In genomic region chr19:7944177-7944761, GRCh38 we compare ENCODE assay signal across 8 cellular contexts. TPM values are rescaled to one million over a fixed set of nuclear protein-coding genes. Genes with fewer than 3 reads are reported as not detected.
DNase-seq lines count a peak whose midpoint lies in the region; ATAC-seq and TF ChIP-seq lines count a peak whose summit lies in the region.

No MANE protein-coding gene starts in this region.

- H3K27me3 Mint-ChIP-seq in naive thymus-derived CD8-positive, alpha-beta T cell = no peaks in the 10 kb centered on the region
- H3K27me3 Mint-ChIP-seq in stimulated activated naive B cell treated with anti-CD40 and anti-IgM and Interleukin-4, amounts not matched to agents 10 μg/mL and 1 μg/mL and 100 μg/mL, for 72 hours = no peaks in the 10 kb centered on the region

- peaks cover 16 to 41% (median 28%) of the 10 kb centered on the region in 4 donors for H3K4me1 Mint-ChIP-seq in naive thymus-derived CD8-positive, alpha-beta T cell
- H3K4me1 Mint-ChIP-seq in stimulated activated naive B cell treated with anti-CD40 and anti-IgM and Interleukin-4, amounts not matched to agents 10 μg/mL and 1 μg/mL and 100 μg/mL, for 72 hours = peaks cover 14 to 45% of the 10 kb centered on the region in 2 donors

- H3K9me3 Mint-ChIP-seq in naive thymus-derived CD8-positive, alpha-beta T cell = no peaks in the 10 kb centered on the region
- H3K9me3 Mint-ChIP-seq in stimulated activated naive B cell treated with anti-CD40 and anti-IgM and Interleukin-4, amounts not matched to agents 10 μg/mL and 1 μg/mL and 100 μg/mL, for 72 hours = no peaks in the 10 kb centered on the region

- peaks cover 0 to 20% (median 7%) of the 10 kb centered on the region in 3 donors for H3K36me3 Mint-ChIP-seq in naive thymus-derived CD8-positive, alpha-beta T cell
- peaks cover 8 to 15% of the 10 kb centered on the region in 2 donors for H3K36me3 Mint-ChIP-seq in stimulated activated naive B cell treated with anti-CD40 and anti-IgM and Interleukin-4, amounts not matched to agents 10 μg/mL and 1 μg/mL and 100 μg/mL, for 72 hours

- peak overlapping the region; percentile 90 to 98 (median 96) for H3K27ac Mint-ChIP-seq in naive thymus-derived CD8-positive, alpha-beta T cell
- peak overlapping the region; percentile 99 for H3K27ac Mint-ChIP-seq in stimulated activated naive B cell treated with anti-CD40 and anti-IgM and Interleukin-4, amounts not matched to agents 10 μg/mL and 1 μg/mL and 100 μg/mL, for 72 hours

- peak; percentile 27 for ATAC-seq in GM21526 (IDR thresholded peaks at IDR 0.05; ENCODE audit: low FRiP score, unreplicated experiment)
- peak; percentile 46 to 52 for ATAC-seq in naive thymus-derived CD8-positive, alpha-beta T cell
- ATAC-seq in stimulated activated naive B cell treated with anti-CD40 and anti-IgM and Interleukin-4, amounts not matched to agents 10 μg/mL and 1 μg/mL and 100 μg/mL, for 72 hours (replicated peaks) = peak; percentile 57 to 63

- POLR2A ChIA-PET in naive thymus-derived CD8-positive, alpha-beta T cell (lab: Charles Lee) = interaction anchor here (0.6 to 4.8 kb wide), 17 partner anchors 14 to 533 kb away, joined by 3 to 66 read pairs (median 4); partner anchors contain the start of genes CTXN1, ELAVL1, MAP2K7 and PET100

- DNase-seq in COLO829 (ENCODE audit: low spot score) (peak; percentile 88), KG1 (lab: John Stamatoyannopoulos, UW) (peak; percentile 78), fibroblast of gingiva (ENCODE audit: low read depth) (peak; percentile 92)
- peak; percentile 92 to 95 for DNase-seq in activated T-cell treated with anti-CD3 and anti-CD28 coated beads, Interleukin-2, amount 50 U/mL, for 48 hours
- peak; percentile 74 to 92 (median 82) for DNase-seq in naive thymus-derived CD8-positive, alpha-beta T cell
- DNase-seq in stimulated activated naive B cell treated with anti-CD40 and anti-IgM and Interleukin-4, amounts not matched to agents 10 μg/mL and 1 μg/mL and 100 μg/mL, for 72 hours = peak; percentile 82

- peak overlapping the region; percentile 88 to 98 (median 95) for H3K4me3 Mint-ChIP-seq in naive thymus-derived CD8-positive, alpha-beta T cell
- peak overlapping the region; percentile 91 to 92 for H3K4me3 Mint-ChIP-seq in stimulated activated naive B cell treated with anti-CD40 and anti-IgM and Interleukin-4, amounts not matched to agents 10 μg/mL and 1 μg/mL and 100 μg/mL, for 72 hours

TF ChIP-seq in PFSK-1, 5 proteins besides CTCF, POLR2A, EP300 and RAD21:
- no peak for TF ChIP-seq TAF1 (IDR thresholded peaks at IDR 0.05; ENCODE audit: borderline replicate concordance, insufficient read depth, low read length)
- TF ChIP-seq SIN3A (IDR thresholded peaks at IDR 0.05; ENCODE audit: borderline replicate concordance, insufficient read depth, low read length) = peak; percentile 86; the same call in 1 of the 2 replicates
- TF ChIP-seq POLR2AphosphoS5 (IDR thresholded peaks at IDR 0.05; ENCODE audit: low read depth, low read length) = peak; percentile 14; the same call in 1 of the 2 replicates
- TF ChIP-seq REST (IDR thresholded peaks at IDR 0.05; ENCODE audit: insufficient read depth in 1 of 2, low read depth in 2 of 2, low read length in 2 of 2) = peak in 1 of 2 experiments; percentile 81; a peak in 1 of 4 replicates

RNA-seq across cellular contexts. Expression of gene TIMM44, which starts 0.8 kb away (rescaled TPM):
- 633 TPM for polyA plus RNA-seq in PFSK-1 (2012; ENCODE audit: insufficient read length, low read depth)
- total RNA-seq in naive thymus-derived CD8-positive, alpha-beta T cell = 10 to 100 TPM; 83.1 to 86.9 TPM
- 10 to 100 TPM in 2 of 3 donors, 1 to 10 TPM in 1; 9.9 to 19.7 (median 15.3) TPM for polyA plus RNA-seq in naive thymus-derived CD8-positive, alpha-beta T cell

RNA-seq across cellular contexts. Expression of gene CTXN1, which starts 18.3 kb away (rescaled TPM):
- polyA plus RNA-seq in PFSK-1 (2012; ENCODE audit: insufficient read length, low read depth) = 104 TPM
- total RNA-seq in naive thymus-derived CD8-positive, alpha-beta T cell = not detected
- polyA plus RNA-seq in naive thymus-derived CD8-positive, alpha-beta T cell = not detected

RNA-seq across cellular contexts. Expression of gene SNAPC2, which starts 24.1 kb away (rescaled TPM):
- polyA plus RNA-seq in PFSK-1 (2012; ENCODE audit: insufficient read length, low read depth) = 188 TPM
- 10 to 100 TPM; 14.3 to 14.8 TPM for total RNA-seq in naive thymus-derived CD8-positive, alpha-beta T cell
- polyA plus RNA-seq in naive thymus-derived CD8-positive, alpha-beta T cell = 10 to 100 TPM; 11.4 to 19.9 (median 12.8) TPM

RNA-seq across cellular contexts. Expression of gene TGFBR3L, which starts 29.6 kb away (rescaled TPM):
- polyA plus RNA-seq in PFSK-1 (2012; ENCODE audit: insufficient read length, low read depth) = 3.0 TPM
- total RNA-seq in naive thymus-derived CD8-positive, alpha-beta T cell = under 1 TPM; 0.41 to 0.57 TPM
- under 1 TPM in 1 of 3 donors, not detected in 2; 0.60 TPM for polyA plus RNA-seq in naive thymus-derived CD8-positive, alpha-beta T cell

RNA-seq across cellular contexts. Expression of gene MAP2K7, which starts 40.6 kb away (rescaled TPM):
- 98.9 TPM for polyA plus RNA-seq in PFSK-1 (2012; ENCODE audit: insufficient read length, low read depth)
- 10 to 100 TPM; 85.7 to 86.9 TPM for total RNA-seq in naive thymus-derived CD8-positive, alpha-beta T cell
- 1 to 10 TPM; 1.8 to 5.1 (median 2.3) TPM for polyA plus RNA-seq in naive thymus-derived CD8-positive, alpha-beta T cell

Comparison
In these comparisons a context has a peak if more than half of its experiments do, and no peak if none do; other contexts are left out.
1. Peak in every context shown above with its lines: DNase-seq and ATAC-seq.